Comparison of ENCODE assay signal across 10 cellular contexts in the genomic region with DNA sequence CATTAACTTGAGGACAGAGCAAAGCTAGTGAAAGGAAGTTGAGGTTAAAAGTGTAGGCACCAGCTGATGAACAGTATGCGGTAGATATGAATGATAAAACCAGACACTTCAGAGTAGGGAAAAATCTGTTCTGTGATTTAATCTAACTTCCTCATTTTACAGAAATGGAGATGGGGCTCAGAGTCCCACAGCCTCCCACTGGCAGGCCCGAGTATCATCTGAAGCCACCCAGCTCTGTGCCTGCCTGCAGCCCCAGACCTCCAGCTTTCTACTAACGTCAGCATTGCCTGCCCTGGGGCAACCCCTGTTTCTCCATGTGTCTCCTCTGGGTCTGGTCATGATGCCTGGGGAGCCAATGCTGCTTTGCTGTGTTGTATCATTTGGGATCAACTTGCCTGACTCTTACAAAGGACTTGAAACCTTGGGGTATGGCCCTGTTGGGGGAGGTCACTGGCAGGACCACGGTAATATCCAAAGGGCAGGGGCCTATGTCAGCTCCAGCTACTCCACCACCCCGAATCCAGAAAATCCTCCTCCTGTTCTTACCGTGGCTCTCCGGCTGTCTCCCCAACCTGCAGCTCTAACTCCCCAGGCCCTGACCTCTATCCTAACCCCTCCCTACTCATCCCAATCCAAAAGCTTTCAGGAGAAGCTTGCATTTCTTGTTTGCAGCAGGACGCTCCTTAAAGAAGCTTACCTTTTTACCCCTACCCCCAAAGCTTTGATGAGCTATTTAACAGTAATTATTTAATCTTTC. TPM values are rescaled to one million over a fixed set of nuclear protein-coding genes. Genes with fewer than 3 reads are reported as not detected.
DNase-seq lines count a peak whose midpoint lies in the region; ATAC-seq and TF ChIP-seq lines count a peak whose summit lies in the region.
"Had no signal": no experiment of that assay in that cellular context is flagged by ENCODE, and none has a peak within 500 bp of the region (broad histone marks: within the 10 kb centered on the region; RNA-seq: fewer than 3 reads in every experiment).

No MANE protein-coding gene starts in this region.

- peaks cover 9 to 11% of the 10 kb centered on the region in 2 donors for H3K27me3 Mint-ChIP-seq in CD8-positive, alpha-beta memory T cell
- peaks cover 3% of the 10 kb centered on the region for H3K27me3 Mint-ChIP-seq in activated T-cell treated with anti-CD3 and anti-CD28 coated beads, Interleukin-2, amount 50 U/mL, for 24 hours
- H3K27me3 Mint-ChIP-seq in activated T-helper 1 cell treated with anti-CD3 and anti-CD28 coated beads, Interleukin-12 subunit alpha, Interleukin-12 subunit beta, Interleukin-2, Interleukin-4 antibody, amounts not matched to agents 30 ng/mL and 10 ng/mL and 1 ng/mL, durations not matched to agents 14 hours and 24 hours and 36 hours (ENCODE audit: insufficient read depth): no peaks in the 10 kb centered on the region
- H3K27me3 Mint-ChIP-seq in Calu3 (ENCODE audit: unreplicated experiment): peaks cover 34% of the 10 kb centered on the region

- no peaks in the 10 kb centered on the region for H3K9me3 ChIP-seq in CD8-positive, alpha-beta memory T cell (ENCODE audit: low read length)

- H3K4me3 ChIP-seq in CD8-positive, alpha-beta memory T cell (ENCODE audit: low read length): no peak overlapping the region
- no peak overlapping the region for H3K4me3 ChIP-seq in H7 (ENCODE audit: insufficient read depth, low read depth, low read length)

- H3K9me3 Mint-ChIP-seq in CD8-positive, alpha-beta memory T cell: peaks cover 0 to 9% (median 3%) of the 10 kb centered on the region in 5 donors
- peaks cover 9% of the 10 kb centered on the region for H3K9me3 Mint-ChIP-seq in activated T-cell treated with anti-CD3 and anti-CD28 coated beads, Interleukin-2, amount 50 U/mL, for 24 hours
- peaks cover 18% of the 10 kb centered on the region for H3K9me3 Mint-ChIP-seq in activated T-helper 1 cell treated with anti-CD3 and anti-CD28 coated beads, Interleukin-12 subunit alpha, Interleukin-12 subunit beta, Interleukin-2, Interleukin-4 antibody, amounts not matched to agents 30 ng/mL and 10 ng/mL and 1 ng/mL, durations not matched to agents 14 hours and 24 hours and 36 hours
- H3K9me3 Mint-ChIP-seq in Calu3 (ENCODE audit: low read depth, unreplicated experiment): peaks cover 3% of the 10 kb centered on the region

- DNase-seq in CD8-positive, alpha-beta memory T cell: peak in 3 of 5 donors; percentile 1 to 3 (median 1)
- DNase-seq in activated T-cell treated with anti-CD3 and anti-CD28 coated beads, Interleukin-2, amount 50 U/mL, for 24 hours: peak; percentile 37
- no peak for DNase-seq in H7
- DNase-seq in activated T-helper 1 cell treated with anti-CD3 and anti-CD28 coated beads, Interleukin-12 subunit alpha, Interleukin-12 subunit beta, Interleukin-2, Interleukin-4 antibody, amounts not matched to agents 30 ng/mL and 10 ng/mL and 1 ng/mL, durations not matched to agents 14 hours and 24 hours and 36 hours (ENCODE audit: low spot score): no peak
- DNase-seq in Calu3: no peak
- DNase-seq in OCI-M2 (lab: John Stamatoyannopoulos, UW; ENCODE audit: unreplicated experiment): no peak

- POLR2A ChIA-PET in CD8-positive, alpha-beta memory T cell (lab: Charles Lee): no interaction called here

- H3K36me3 Mint-ChIP-seq in CD8-positive, alpha-beta memory T cell: no peaks in the 10 kb centered on the region
- no peaks in the 10 kb centered on the region for H3K36me3 Mint-ChIP-seq in activated T-cell treated with anti-CD3 and anti-CD28 coated beads, Interleukin-2, amount 50 U/mL, for 24 hours (ENCODE audit: low read depth)
- no peaks in the 10 kb centered on the region for H3K36me3 Mint-ChIP-seq in activated T-helper 1 cell treated with anti-CD3 and anti-CD28 coated beads, Interleukin-12 subunit alpha, Interleukin-12 subunit beta, Interleukin-2, Interleukin-4 antibody, amounts not matched to agents 30 ng/mL and 10 ng/mL and 1 ng/mL, durations not matched to agents 14 hours and 24 hours and 36 hours (ENCODE audit: low read depth)
- H3K36me3 Mint-ChIP-seq in Calu3 (ENCODE audit: insufficient read depth, unreplicated experiment): no peaks in the 10 kb centered on the region

- CTCF ChIA-PET in CD8-positive, alpha-beta memory T cell (lab: Charles Lee): interaction anchor here (0.8 kb wide), 1 partner anchor 11 kb away, joined by 3 read pairs; no protein-coding TSS in a partner anchor
- CTCF ChIA-PET in Calu3 (lab: Charles Lee): interaction anchor here (0.6 kb wide), 2 partner anchors 33 to 85 kb away, joined by 3 read pairs; no protein-coding TSS in a partner anchor

- peaks cover 22% of the 10 kb centered on the region for H3K4me1 ChIP-seq in CD8-positive, alpha-beta memory T cell (ENCODE audit: insufficient read depth, low read length)

- intact Hi-C loops in activated T-helper 1 cell treated with anti-CD3 and anti-CD28 coated beads, Interleukin-12 subunit alpha, Interleukin-12 subunit beta, Interleukin-2, Interleukin-4 antibody, amounts not matched to agents 30 ng/mL and 10 ng/mL and 1 ng/mL, durations not matched to agents 14 hours and 24 hours and 36 hours (cut with micrococcal nuclease): no loop called here
- intact Hi-C loops in Calu3 (cut with micrococcal nuclease; ENCODE audit: unreplicated experiment): no loop called here

- peaks cover 16 to 21% (median 21%) of the 10 kb centered on the region in 3 donors for H3K4me1 Mint-ChIP-seq in CD8-positive, alpha-beta memory T cell
- peaks cover 21% of the 10 kb centered on the region for H3K4me1 Mint-ChIP-seq in activated T-cell treated with anti-CD3 and anti-CD28 coated beads, Interleukin-2, amount 50 U/mL, for 24 hours (ENCODE audit: low read depth)
- peaks cover 9% of the 10 kb centered on the region for H3K4me1 Mint-ChIP-seq in activated T-helper 1 cell treated with anti-CD3 and anti-CD28 coated beads, Interleukin-12 subunit alpha, Interleukin-12 subunit beta, Interleukin-2, Interleukin-4 antibody, amounts not matched to agents 30 ng/mL and 10 ng/mL and 1 ng/mL, durations not matched to agents 14 hours and 24 hours and 36 hours (ENCODE audit: low read depth)
- no peaks in the 10 kb centered on the region for H3K4me1 Mint-ChIP-seq in Calu3 (ENCODE audit: low read depth, unreplicated experiment)

- no peak overlapping the region for H3K27ac ChIP-seq in CD8-positive, alpha-beta memory T cell (ENCODE audit: low read depth, low read length)

- BruUV-seq in Calu3 (replicated peaks; lab: Mats Ljungman, UMichigan): no TSS peak

- H3K36me3 ChIP-seq in CD8-positive, alpha-beta memory T cell (ENCODE audit: insufficient read depth, low read length): no peaks in the 10 kb centered on the region
- no peaks in the 10 kb centered on the region for H3K36me3 ChIP-seq in H7 (replicated peaks; ENCODE audit: control insufficient read depth, insufficient read depth, low read length)

- H3K27me3 ChIP-seq in CD8-positive, alpha-beta memory T cell (ENCODE audit: insufficient read depth, low read length, poor library complexity, severe bottlenecking): no peaks in the 10 kb centered on the region
- H3K27me3 ChIP-seq in H7 (ENCODE audit: control insufficient read depth, insufficient read depth, low read length): no peaks in the 10 kb centered on the region

- H3K4me3 Mint-ChIP-seq in CD8-positive, alpha-beta memory T cell: peak overlapping the region in 4 of 7 donors; percentile 3 to 37 (median 26)
- H3K4me3 Mint-ChIP-seq in activated T-cell treated with anti-CD3 and anti-CD28 coated beads, Interleukin-2, amount 50 U/mL, for 24 hours: no peak overlapping the region
- no peak overlapping the region for H3K4me3 Mint-ChIP-seq in activated T-helper 1 cell treated with anti-CD3 and anti-CD28 coated beads, Interleukin-12 subunit alpha, Interleukin-12 subunit beta, Interleukin-2, Interleukin-4 antibody, amounts not matched to agents 30 ng/mL and 10 ng/mL and 1 ng/mL, durations not matched to agents 14 hours and 24 hours and 36 hours
- no peak overlapping the region for H3K4me3 Mint-ChIP-seq in Calu3 (ENCODE audit: low read depth, unreplicated experiment)
- H3K4me3 Mint-ChIP-seq: T-helper 1 cell treated with Interleukin-12 subunit alpha and Interleukin-12 subunit beta and Interleukin-4 antibody, amounts not matched to agents 30 μg/mL and 1 μg/mL, for 36 hours had no signal

- TF ChIP-seq CTCF in Calu3 (IDR thresholded peaks at IDR 0.05; ENCODE audit: unreplicated experiment): no peak

- ATAC-seq in GM19463 (IDR thresholded peaks at IDR 0.05; ENCODE audit: unreplicated experiment) (peak; percentile 87), HG03439 (IDR thresholded peaks at IDR 0.05; ENCODE audit: unreplicated experiment) (peak; percentile 76)

- H3K27ac Mint-ChIP-seq in CD8-positive, alpha-beta memory T cell: peak overlapping the region in 3 of 8 donors; percentile 13 to 47 (median 41)
- no peak overlapping the region for H3K27ac Mint-ChIP-seq in activated T-cell treated with anti-CD3 and anti-CD28 coated beads, Interleukin-2, amount 50 U/mL, for 24 hours
- H3K27ac Mint-ChIP-seq in activated T-helper 1 cell treated with anti-CD3 and anti-CD28 coated beads, Interleukin-12 subunit alpha, Interleukin-12 subunit beta, Interleukin-2, Interleukin-4 antibody, amounts not matched to agents 30 ng/mL and 10 ng/mL and 1 ng/mL, durations not matched to agents 14 hours and 24 hours and 36 hours: no peak overlapping the region
- H3K27ac Mint-ChIP-seq in Calu3 (ENCODE audit: unreplicated experiment): no peak overlapping the region
- H3K27ac Mint-ChIP-seq: T-helper 1 cell treated with Interleukin-12 subunit alpha and Interleukin-12 subunit beta and Interleukin-4 antibody, amounts not matched to agents 30 μg/mL and 1 μg/mL, for 36 hours had no signal

RNA-seq across cellular contexts. Expression of a gene that starts 56.2 kb away (rescaled TPM):
- total RNA-seq in CD8-positive, alpha-beta memory T cell: not detected
- not detected for polyA plus RNA-seq in CD8-positive, alpha-beta memory T cell
- total RNA-seq in H7 (2014; rRNA removed; shearing (Covaris generic)): not detected in 2 replicates
- not detected in 2 replicates for total RNA-seq in activated T-helper 1 cell treated with anti-CD3 and anti-CD28 coated beads, Interleukin-12 subunit alpha, Interleukin-12 subunit beta, Interleukin-2, Interleukin-4 antibody, amounts not matched to agents 30 ng/mL and 10 ng/mL and 1 ng/mL, durations not matched to agents 14 hours and 24 hours and 36 hours
- total RNA-seq in Calu3 (2022): not detected in 2 replicates
- total RNA-seq: fibroblast of villous mesenchyme had no signal

Comparison
In these comparisons a context has a peak if more than half of its experiments do, and no peak if none do; other contexts are left out.
1. DNase-seq: peak in CD8-positive, alpha-beta memory T cell (3 of 5) and activated T-cell treated with anti-CD3 and anti-CD28 coated beads, Interleukin-2, amount 50 U/mL, for 24 hours (single experiment); none in H7 (single experiment), activated T-helper 1 cell treated with anti-CD3 and anti-CD28 coated beads, Interleukin-12 subunit alpha, Interleukin-12 subunit beta, Interleukin-2, Interleukin-4 antibody, amounts not matched to agents 30 ng/mL and 10 ng/mL and 1 ng/mL, durations not matched to agents 14 hours and 24 hours and 36 hours (single experiment), Calu3 (single experiment) and OCI-M2 (single experiment).
2. H3K4me3 Mint-ChIP-seq: peak in CD8-positive, alpha-beta memory T cell (4 of 7); none in activated T-cell treated with anti-CD3 and anti-CD28 coated beads, Interleukin-2, amount 50 U/mL, for 24 hours (single experiment), activated T-helper 1 cell treated with anti-CD3 and anti-CD28 coated beads, Interleukin-12 subunit alpha, Interleukin-12 subunit beta, Interleukin-2, Interleukin-4 antibody, amounts not matched to agents 30 ng/mL and 10 ng/mL and 1 ng/mL, durations not matched to agents 14 hours and 24 hours and 36 hours (single experiment) and Calu3 (single experiment).